Comparison of ENCODE assay signal across 1 cellular context in the genomic region with DNA sequence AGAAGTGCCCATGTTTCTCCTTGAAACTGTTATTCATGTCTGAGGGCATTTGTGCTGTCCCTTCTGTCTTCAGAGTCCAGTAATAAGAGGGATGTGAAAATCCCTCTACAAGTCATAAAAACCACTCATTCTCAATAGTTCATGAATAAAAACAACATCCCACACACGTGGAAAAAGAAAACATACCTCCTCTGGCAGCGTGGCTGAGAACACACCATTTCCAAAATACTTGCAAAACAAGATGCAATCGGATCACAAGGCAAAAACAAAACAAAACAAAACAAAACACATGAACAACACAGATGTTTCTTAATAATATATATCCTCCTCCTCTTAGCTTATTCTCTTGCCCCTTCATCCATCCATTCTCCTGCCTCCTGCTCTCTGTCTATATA.
TF ChIP-seq lines count a peak whose summit lies in the region.

No MANE protein-coding gene starts in this region.

TF ChIP-seq in WTC11, 78 proteins besides CTCF, POLR2A, EP300 and RAD21 (continued from another document):
- TF ChIP-seq, protein P1, sequence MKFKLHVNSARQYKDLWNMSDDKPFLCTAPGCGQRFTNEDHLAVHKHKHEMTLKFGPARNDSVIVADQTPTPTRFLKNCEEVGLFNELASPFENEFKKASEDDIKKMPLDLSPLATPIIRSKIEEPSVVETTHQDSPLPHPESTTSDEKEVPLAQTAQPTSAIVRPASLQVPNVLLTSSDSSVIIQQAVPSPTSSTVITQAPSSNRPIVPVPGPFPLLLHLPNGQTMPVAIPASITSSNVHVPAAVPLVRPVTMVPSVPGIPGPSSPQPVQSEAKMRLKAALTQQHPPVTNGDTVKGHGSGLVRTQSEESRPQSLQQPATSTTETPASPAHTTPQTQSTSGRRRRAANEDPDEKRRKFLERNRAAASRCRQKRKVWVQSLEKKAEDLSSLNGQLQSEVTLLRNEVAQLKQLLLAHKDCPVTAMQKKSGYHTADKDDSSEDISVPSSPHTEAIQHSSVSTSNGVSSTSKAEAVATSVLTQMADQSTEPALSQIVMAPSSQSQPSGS (CRISPR knock-in tag; IDR thresholded peaks at IDR 0.05; ENCODE audit: borderline replicate concordance, low read depth), result no peak
- TF ChIP-seq, protein P2, sequence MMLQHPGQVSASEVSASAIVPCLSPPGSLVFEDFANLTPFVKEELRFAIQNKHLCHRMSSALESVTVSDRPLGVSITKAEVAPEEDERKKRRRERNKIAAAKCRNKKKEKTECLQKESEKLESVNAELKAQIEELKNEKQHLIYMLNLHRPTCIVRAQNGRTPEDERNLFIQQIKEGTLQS (CRISPR knock-in tag; conservative IDR thresholded peaks at IDR 0.05), result no peak
- TF ChIP-seq GRHL2 (CRISPR knock-in tag; IDR thresholded peaks at IDR 0.05; ENCODE audit: insufficient replicate concordance, severe bottlenecking) (no peak), ZNF232 (CRISPR knock-in tag; IDR thresholded peaks at IDR 0.05) (no peak), CBFB (CRISPR knock-in tag; IDR thresholded peaks at IDR 0.05; ENCODE audit: low read depth) (no peak), GABPB1 (CRISPR knock-in tag; IDR thresholded peaks at IDR 0.05) (no peak)
- TF ChIP-seq, protein P3, sequence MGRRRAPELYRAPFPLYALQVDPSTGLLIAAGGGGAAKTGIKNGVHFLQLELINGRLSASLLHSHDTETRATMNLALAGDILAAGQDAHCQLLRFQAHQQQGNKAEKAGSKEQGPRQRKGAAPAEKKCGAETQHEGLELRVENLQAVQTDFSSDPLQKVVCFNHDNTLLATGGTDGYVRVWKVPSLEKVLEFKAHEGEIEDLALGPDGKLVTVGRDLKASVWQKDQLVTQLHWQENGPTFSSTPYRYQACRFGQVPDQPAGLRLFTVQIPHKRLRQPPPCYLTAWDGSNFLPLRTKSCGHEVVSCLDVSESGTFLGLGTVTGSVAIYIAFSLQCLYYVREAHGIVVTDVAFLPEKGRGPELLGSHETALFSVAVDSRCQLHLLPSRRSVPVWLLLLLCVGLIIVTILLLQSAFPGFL (CRISPR knock-in tag; IDR thresholded peaks at IDR 0.05; ENCODE audit: borderline replicate concordance), result no peak
TF ChIP-seq in WTC11: peak in this region for 0.
